In the genomic region with DNA sequence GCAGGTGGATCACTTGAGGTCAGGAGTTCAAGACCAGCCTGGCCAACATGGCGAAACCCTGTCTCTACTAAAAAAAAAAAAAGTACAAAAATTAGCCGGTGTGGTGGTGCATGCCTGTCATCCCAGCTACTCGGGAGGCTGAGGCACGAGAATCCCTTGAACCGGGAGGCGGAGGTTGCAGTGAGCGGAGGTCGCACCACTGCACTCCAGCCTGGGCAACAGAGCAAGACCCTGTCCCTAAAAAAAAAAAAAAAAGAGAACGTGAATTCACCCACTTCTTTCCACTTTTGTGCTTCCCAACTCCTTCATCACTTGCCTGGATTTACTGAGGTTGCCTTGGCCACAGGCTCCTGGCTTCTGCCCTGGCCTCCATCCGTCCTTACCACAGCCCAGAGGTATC, we compare ENCODE assay signal across 1 cellular context.
A peak's percentile ranks its signal among the peaks of the same experiment; 100 is the strongest.
TF ChIP-seq lines count a peak whose summit lies in the region.

No MANE protein-coding gene starts in this region.

TF ChIP-seq in K562, 482 proteins besides CTCF, POLR2A, EP300 and RAD21:
- peak; percentile 78 for TF ChIP-seq ZNF121 (CRISPR knock-in tag; conservative IDR thresholded peaks at IDR 0.05)
